In the genomic region with DNA sequence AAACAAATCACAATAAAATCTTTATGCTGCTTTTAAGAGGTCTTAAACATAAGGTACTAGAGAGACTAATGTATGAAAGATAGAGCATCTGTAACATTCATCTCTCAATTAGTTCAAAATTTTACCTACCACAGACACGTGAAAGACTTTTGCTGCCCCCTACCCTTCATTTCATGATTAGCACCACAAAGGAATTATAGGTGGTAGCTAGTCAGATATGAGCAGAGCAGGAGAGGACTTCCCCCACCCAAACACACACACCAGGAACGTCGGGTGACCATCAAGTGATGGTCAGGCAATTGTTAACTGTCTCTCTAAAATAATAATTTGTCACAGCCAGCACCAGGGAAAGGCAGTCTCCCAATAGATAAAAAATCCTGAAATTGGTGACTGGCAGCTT, we compare ENCODE assay signal across 13 cellular contexts.
DNase-seq lines count a peak whose midpoint lies in the region; TF ChIP-seq lines count a peak whose summit lies in the region.
"Had no signal": no experiment of that assay in that cellular context is flagged by ENCODE, and none has a peak within 500 bp of the region (broad histone marks: within the 10 kb centered on the region; RNA-seq: fewer than 3 reads in every experiment).

No MANE protein-coding gene starts in this region.

- H3K36me3 ChIP-seq in H7 (replicated peaks; ENCODE audit: control insufficient read depth, insufficient read depth, low read length) (no peaks in the 10 kb centered on the region), endodermal cell (ENCODE audit: control insufficient read depth, insufficient read depth, low read length) (no peaks in the 10 kb centered on the region)
- H3K36me3 ChIP-seq in effector memory CD4-positive, alpha-beta T cell (ENCODE audit: control insufficient read depth, insufficient read depth, low read length), result no peaks in the 10 kb centered on the region
- H3K36me3 ChIP-seq: BLaER1, breast epithelium, suprapubic skin had no signal

- H3K27ac Mint-ChIP-seq in endodermal cell, result peak overlapping the region; percentile 96
- no peak overlapping the region for H3K27ac Mint-ChIP-seq in activated CD4-positive, alpha-beta T cell treated with anti-CD3 and anti-CD28 coated beads, Interleukin-2, amount 10 ng/mL, durations not matched to agents 7 days and 5 days

- peak; percentile 78 for TF ChIP-seq CTCF in 22Rv1 (IDR thresholded peaks at IDR 0.05)
- TF ChIP-seq CTCF in endodermal cell (conservative IDR thresholded peaks at IDR 0.05), result peak; percentile 82

- H3K9me3 ChIP-seq in endodermal cell (ENCODE audit: control insufficient read depth, low read length), result peaks cover 4% of the 10 kb centered on the region
- H3K9me3 ChIP-seq in effector memory CD4-positive, alpha-beta T cell (ENCODE audit: control insufficient read depth, low read length), result no peaks in the 10 kb centered on the region
- H3K9me3 ChIP-seq: BLaER1, breast epithelium, suprapubic skin had no signal

- no peak overlapping the region for H3K27ac ChIP-seq in 22Rv1
- H3K27ac ChIP-seq in endodermal cell (ENCODE audit: low read depth, low read length), result no peak overlapping the region
- H3K27ac ChIP-seq in effector memory CD4-positive, alpha-beta T cell (ENCODE audit: insufficient read depth, low read length, poor library complexity, severe bottlenecking), result no peak overlapping the region
- H3K27ac ChIP-seq: BLaER1, breast epithelium, HL-60, suprapubic skin had no signal

- peaks cover 33% of the 10 kb centered on the region for H3K9me3 Mint-ChIP-seq in endodermal cell
- H3K9me3 Mint-ChIP-seq in activated CD4-positive, alpha-beta T cell treated with anti-CD3 and anti-CD28 coated beads, Interleukin-2, amount 10 ng/mL, durations not matched to agents 7 days and 5 days, result peaks cover 21% of the 10 kb centered on the region

- 10% methylated on average over 3 of the region's 3 CpGs; no CpG with 5 or more reads in 1 of the 2 experiments for WGBS in endodermal cell (ENCODE audit: insufficient coverage in 1 of 2, insufficient read length in 1 of 2), 2 experiments

- peaks cover 30% of the 10 kb centered on the region for H3K36me3 Mint-ChIP-seq in endodermal cell (ENCODE audit: low read depth)
- H3K36me3 Mint-ChIP-seq in activated CD4-positive, alpha-beta T cell treated with anti-CD3 and anti-CD28 coated beads, Interleukin-2, amount 10 ng/mL, durations not matched to agents 7 days and 5 days (ENCODE audit: low read depth), result no peaks in the 10 kb centered on the region

- peaks cover 55% of the 10 kb centered on the region for H3K4me1 Mint-ChIP-seq in endodermal cell
- H3K4me1 Mint-ChIP-seq in activated CD4-positive, alpha-beta T cell treated with anti-CD3 and anti-CD28 coated beads, Interleukin-2, amount 10 ng/mL, durations not matched to agents 7 days and 5 days, result no peaks in the 10 kb centered on the region

- H3K4me3 Mint-ChIP-seq in endodermal cell, result peak overlapping the region; percentile 18
- no peak overlapping the region for H3K4me3 Mint-ChIP-seq in activated CD4-positive, alpha-beta T cell treated with anti-CD3 and anti-CD28 coated beads, Interleukin-2, amount 10 ng/mL, durations not matched to agents 7 days and 5 days

- POLR2A ChIA-PET in activated CD4-positive, alpha-beta T cell treated with anti-CD3 and anti-CD28 coated beads, Interleukin-2, amount 10 ng/mL, durations not matched to agents 7 days and 5 days (lab: Charles Lee), result no interaction called here

- H3K4me3 ChIP-seq in H7 (ENCODE audit: insufficient read depth, low read depth, low read length) (no peak overlapping the region), endodermal cell (ENCODE audit: low read length) (no peak overlapping the region)
- H3K4me3 ChIP-seq in effector memory CD4-positive, alpha-beta T cell (ENCODE audit: insufficient read depth, low read depth, low read length, poor library complexity, severe bottlenecking), result no peak overlapping the region
- H3K4me3 ChIP-seq: BLaER1, breast epithelium, suprapubic skin had no signal

- peaks cover 7% of the 10 kb centered on the region for H3K4me1 ChIP-seq in endodermal cell (ENCODE audit: control insufficient read depth, insufficient read depth, low read length)
- no peaks in the 10 kb centered on the region for H3K4me1 ChIP-seq in effector memory CD4-positive, alpha-beta T cell (ENCODE audit: control insufficient read depth, insufficient read depth, low read length, poor library complexity, severe bottlenecking)
- H3K4me1 ChIP-seq: BLaER1, breast epithelium, suprapubic skin had no signal

- no peaks in the 10 kb centered on the region for H3K27me3 ChIP-seq in H7 (ENCODE audit: control insufficient read depth, insufficient read depth, low read length)
- H3K27me3 ChIP-seq in endodermal cell (ENCODE audit: control insufficient read depth, insufficient read depth, low read length, poor library complexity, severe bottlenecking), result no peaks in the 10 kb centered on the region
- H3K27me3 ChIP-seq in effector memory CD4-positive, alpha-beta T cell (replicated peaks; ENCODE audit: control insufficient read depth, insufficient read depth, low read length, poor library complexity, severe bottlenecking), result no peaks in the 10 kb centered on the region
- H3K27me3 ChIP-seq: BLaER1, breast epithelium, suprapubic skin had no signal

- CTCF ChIA-PET in activated CD4-positive, alpha-beta T cell treated with anti-CD3 and anti-CD28 coated beads, Interleukin-2, amount 10 ng/mL, durations not matched to agents 7 days and 5 days (lab: Charles Lee), result no interaction called here

- no peak overlapping the region for H3K9ac ChIP-seq in endodermal cell (ENCODE audit: extremely low read depth, low read length, poor library complexity, severe bottlenecking)
- H3K9ac ChIP-seq: BLaER1 had no signal

- H3K27me3 Mint-ChIP-seq in endodermal cell (ENCODE audit: insufficient read depth), result no peaks in the 10 kb centered on the region
- H3K27me3 Mint-ChIP-seq in activated CD4-positive, alpha-beta T cell treated with anti-CD3 and anti-CD28 coated beads, Interleukin-2, amount 10 ng/mL, durations not matched to agents 7 days and 5 days, result no peaks in the 10 kb centered on the region

- DNase-seq in H7, result peak; percentile 4
- DNase-seq in NCI-H69 (lab: John Stamatoyannopoulos, UW), result peak; percentile 56
- peak; percentile 77 for DNase-seq in endodermal cell
- no peak for DNase-seq in activated naive CD4-positive, alpha-beta T cell treated with Interleukin-2 at 50 U/mL for 16 hours
- no peak for DNase-seq in dermis blood vessel endothelial cell
- DNase-seq in activated CD4-positive, alpha-beta T cell treated with anti-CD3 and anti-CD28 coated beads, Interleukin-2, amount 10 ng/mL, durations not matched to agents 7 days and 5 days, result no peak
- no peak for DNase-seq in effector memory CD4-positive, alpha-beta T cell
- DNase-seq: T-helper 9 cell had no signal

Comparison
In these comparisons a context has a peak if more than half of its experiments do, and no peak if none do; other contexts are left out.
1. DNase-seq: peak in H7 (single experiment), NCI-H69 (single experiment) and endodermal cell (single experiment); none in activated naive CD4-positive, alpha-beta T cell treated with Interleukin-2 at 50 U/mL for 16 hours (single experiment), dermis blood vessel endothelial cell (single experiment), activated CD4-positive, alpha-beta T cell treated with anti-CD3 and anti-CD28 coated beads, Interleukin-2, amount 10 ng/mL, durations not matched to agents 7 days and 5 days (single experiment) and effector memory CD4-positive, alpha-beta T cell (0 of 3).